1 cellular context compared by ENCODE assay signal in genomic region chr6:1322725-1323219, GRCh38.
TF ChIP-seq lines count a peak whose summit lies in the region.

No MANE protein-coding gene starts in this region.

TF ChIP-seq in HepG2, 621 proteins besides CTCF, POLR2A, EP300 and RAD21 (continued from another document and continues in another):
- TF ChIP-seq ZBTB7B (CRISPR knock-in tag; IDR thresholded peaks at IDR 0.05) = peak; percentile 72; the same call in 1 of the 2 replicates
- TF ChIP-seq XRCC5 (optimal IDR thresholded peaks at IDR 0.05; ENCODE audit: low read length) = peak; percentile 66
- peak; percentile 56 for TF ChIP-seq TFAP4 (IDR thresholded peaks at IDR 0.05; ENCODE audit: borderline replicate concordance, low read depth)
- peak; percentile 64; the same call in 1 of the 2 replicates for TF ChIP-seq JUN (CRISPR knock-in tag; IDR thresholded peaks at IDR 0.05)
- no peak for TF ChIP-seq RBFOX2 (IDR thresholded peaks at IDR 0.05; ENCODE audit: low read depth, low read length)
- TF ChIP-seq, protein P1, sequence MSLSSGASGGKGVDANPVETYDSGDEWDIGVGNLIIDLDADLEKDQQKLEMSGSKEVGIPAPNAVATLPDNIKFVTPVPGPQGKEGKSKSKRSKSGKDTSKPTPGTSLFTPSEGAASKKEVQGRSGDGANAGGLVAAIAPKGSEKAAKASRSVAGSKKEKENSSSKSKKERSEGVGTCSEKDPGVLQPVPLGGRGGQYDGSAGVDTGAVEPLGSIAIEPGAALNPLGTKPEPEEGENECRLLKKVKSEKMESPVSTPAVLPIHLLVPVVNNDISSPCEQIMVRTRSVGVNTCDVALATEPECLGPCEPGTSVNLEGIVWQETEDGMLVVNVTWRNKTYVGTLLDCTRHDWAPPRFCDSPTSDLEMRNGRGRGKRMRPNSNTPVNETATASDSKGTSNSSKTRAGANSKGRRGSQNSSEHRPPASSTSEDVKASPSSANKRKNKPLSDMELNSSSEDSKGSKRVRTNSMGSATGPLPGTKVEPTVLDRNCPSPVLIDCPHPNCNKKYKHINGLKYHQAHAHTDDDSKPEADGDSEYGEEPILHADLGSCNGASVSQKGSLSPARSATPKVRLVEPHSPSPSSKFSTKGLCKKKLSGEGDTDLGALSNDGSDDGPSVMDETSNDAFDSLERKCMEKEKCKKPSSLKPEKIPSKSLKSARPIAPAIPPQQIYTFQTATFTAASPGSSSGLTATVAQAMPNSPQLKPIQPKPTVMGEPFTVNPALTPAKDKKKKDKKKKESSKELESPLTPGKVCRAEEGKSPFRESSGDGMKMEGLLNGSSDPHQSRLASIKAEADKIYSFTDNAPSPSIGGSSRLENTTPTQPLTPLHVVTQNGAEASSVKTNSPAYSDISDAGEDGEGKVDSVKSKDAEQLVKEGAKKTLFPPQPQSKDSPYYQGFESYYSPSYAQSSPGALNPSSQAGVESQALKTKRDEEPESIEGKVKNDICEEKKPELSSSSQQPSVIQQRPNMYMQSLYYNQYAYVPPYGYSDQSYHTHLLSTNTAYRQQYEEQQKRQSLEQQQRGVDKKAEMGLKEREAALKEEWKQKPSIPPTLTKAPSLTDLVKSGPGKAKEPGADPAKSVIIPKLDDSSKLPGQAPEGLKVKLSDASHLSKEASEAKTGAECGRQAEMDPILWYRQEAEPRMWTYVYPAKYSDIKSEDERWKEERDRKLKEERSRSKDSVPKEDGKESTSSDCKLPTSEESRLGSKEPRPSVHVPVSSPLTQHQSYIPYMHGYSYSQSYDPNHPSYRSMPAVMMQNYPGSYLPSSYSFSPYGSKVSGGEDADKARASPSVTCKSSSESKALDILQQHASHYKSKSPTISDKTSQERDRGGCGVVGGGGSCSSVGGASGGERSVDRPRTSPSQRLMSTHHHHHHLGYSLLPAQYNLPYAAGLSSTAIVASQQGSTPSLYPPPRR (CRISPR knock-in tag; IDR thresholded peaks at IDR 0.05; ENCODE audit: borderline replicate concordance) = peak; percentile 24; the same call in 1 of the 2 replicates
- no peak for TF ChIP-seq ZNF253 (CRISPR knock-in tag; IDR thresholded peaks at IDR 0.05; ENCODE audit: borderline replicate concordance)
- peak; percentile 54 for TF ChIP-seq CCDC6 (CRISPR knock-in tag; IDR thresholded peaks at IDR 0.05)
- TF ChIP-seq TRAFD1 (CRISPR knock-in tag; IDR thresholded peaks at IDR 0.05; ENCODE audit: borderline replicate concordance) = no peak
- TF ChIP-seq ZNF652 (CRISPR knock-in tag; IDR thresholded peaks at IDR 0.05; ENCODE audit: borderline replicate concordance, low read depth) = peak; percentile 24; the same call in 1 of the 2 replicates
- TF ChIP-seq GPN1 (CRISPR knock-in tag; IDR thresholded peaks at IDR 0.05; ENCODE audit: borderline replicate concordance) = no peak
- TF ChIP-seq GFI1 (CRISPR knock-in tag; IDR thresholded peaks at IDR 0.05; ENCODE audit: borderline replicate concordance) = peak; percentile 71
- TF ChIP-seq KMT2B (CRISPR knock-in tag; IDR thresholded peaks at IDR 0.05) = peak; percentile 55; the same call in 1 of the 2 replicates
- 0 out of 2 replicates have a peak, but pooled peaks have one; percentile 53 for TF ChIP-seq RERE (CRISPR knock-in tag; IDR thresholded peaks at IDR 0.05; ENCODE audit: low read depth)
- 0 out of 2 replicates have a peak, but pooled peaks have one; percentile 30 for TF ChIP-seq ZFP1 (CRISPR knock-in tag; IDR thresholded peaks at IDR 0.05)
- TF ChIP-seq AGO2 (optimal IDR thresholded peaks at IDR 0.05; ENCODE audit: low read depth, low read length) = no peak
- TF ChIP-seq, protein P2, sequence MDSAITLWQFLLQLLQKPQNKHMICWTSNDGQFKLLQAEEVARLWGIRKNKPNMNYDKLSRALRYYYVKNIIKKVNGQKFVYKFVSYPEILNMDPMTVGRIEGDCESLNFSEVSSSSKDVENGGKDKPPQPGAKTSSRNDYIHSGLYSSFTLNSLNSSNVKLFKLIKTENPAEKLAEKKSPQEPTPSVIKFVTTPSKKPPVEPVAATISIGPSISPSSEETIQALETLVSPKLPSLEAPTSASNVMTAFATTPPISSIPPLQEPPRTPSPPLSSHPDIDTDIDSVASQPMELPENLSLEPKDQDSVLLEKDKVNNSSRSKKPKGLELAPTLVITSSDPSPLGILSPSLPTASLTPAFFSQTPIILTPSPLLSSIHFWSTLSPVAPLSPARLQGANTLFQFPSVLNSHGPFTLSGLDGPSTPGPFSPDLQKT (CRISPR knock-in tag; IDR thresholded peaks at IDR 0.05; ENCODE audit: borderline replicate concordance) = no peak
- TF ChIP-seq, protein P3, sequence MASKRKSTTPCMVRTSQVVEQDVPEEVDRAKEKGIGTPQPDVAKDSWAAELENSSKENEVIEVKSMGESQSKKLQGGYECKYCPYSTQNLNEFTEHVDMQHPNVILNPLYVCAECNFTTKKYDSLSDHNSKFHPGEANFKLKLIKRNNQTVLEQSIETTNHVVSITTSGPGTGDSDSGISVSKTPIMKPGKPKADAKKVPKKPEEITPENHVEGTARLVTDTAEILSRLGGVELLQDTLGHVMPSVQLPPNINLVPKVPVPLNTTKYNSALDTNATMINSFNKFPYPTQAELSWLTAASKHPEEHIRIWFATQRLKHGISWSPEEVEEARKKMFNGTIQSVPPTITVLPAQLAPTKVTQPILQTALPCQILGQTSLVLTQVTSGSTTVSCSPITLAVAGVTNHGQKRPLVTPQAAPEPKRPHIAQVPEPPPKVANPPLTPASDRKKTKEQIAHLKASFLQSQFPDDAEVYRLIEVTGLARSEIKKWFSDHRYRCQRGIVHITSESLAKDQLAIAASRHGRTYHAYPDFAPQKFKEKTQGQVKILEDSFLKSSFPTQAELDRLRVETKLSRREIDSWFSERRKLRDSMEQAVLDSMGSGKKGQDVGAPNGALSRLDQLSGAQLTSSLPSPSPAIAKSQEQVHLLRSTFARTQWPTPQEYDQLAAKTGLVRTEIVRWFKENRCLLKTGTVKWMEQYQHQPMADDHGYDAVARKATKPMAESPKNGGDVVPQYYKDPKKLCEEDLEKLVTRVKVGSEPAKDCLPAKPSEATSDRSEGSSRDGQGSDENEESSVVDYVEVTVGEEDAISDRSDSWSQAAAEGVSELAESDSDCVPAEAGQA (IDR thresholded peaks at IDR 0.05; ENCODE audit: low read depth) = 0 out of 2 replicates have a peak, but pooled peaks have one; percentile 17
- TF ChIP-seq, protein P3 (CRISPR knock-in tag; IDR thresholded peaks at IDR 0.05; ENCODE audit: borderline replicate concordance) = no peak; the same call in 1 of the 2 replicates
- TF ChIP-seq, protein P4, sequence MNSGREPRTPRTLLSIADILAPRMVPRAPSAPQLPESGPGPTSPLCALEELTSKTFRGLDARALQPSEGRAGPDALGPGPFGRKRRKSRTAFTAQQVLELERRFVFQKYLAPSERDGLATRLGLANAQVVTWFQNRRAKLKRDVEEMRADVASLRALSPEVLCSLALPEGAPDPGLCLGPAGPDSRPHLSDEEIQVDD (CRISPR knock-in tag; IDR thresholded peaks at IDR 0.05; ENCODE audit: borderline replicate concordance) = no peak
- peak; percentile 85; the same call in 1 of the 2 replicates for TF ChIP-seq ZBED4 (CRISPR knock-in tag; IDR thresholded peaks at IDR 0.05; ENCODE audit: borderline replicate concordance)
- peak; percentile 92 for TF ChIP-seq ZNF746 (CRISPR knock-in tag; IDR thresholded peaks at IDR 0.05)
- TF ChIP-seq XBP1 (CRISPR knock-in tag; IDR thresholded peaks at IDR 0.05) = no peak
- no peak for TF ChIP-seq ZNF138 (CRISPR knock-in tag; IDR thresholded peaks at IDR 0.05; ENCODE audit: low read depth)
- TF ChIP-seq REPIN1 (CRISPR knock-in tag; IDR thresholded peaks at IDR 0.05; ENCODE audit: borderline replicate concordance, low read depth) = no peak; the same call in 1 of the 2 replicates
